21 cellular contexts compared by ENCODE assay signal in genomic region chr6:12174878-12175277, GRCh38.
DNase-seq lines count a peak whose midpoint lies in the region; ATAC-seq, FAIRE-seq and TF ChIP-seq lines count a peak whose summit lies in the region.
"Had no signal": no experiment of that assay in that cellular context is flagged by ENCODE, and none has a peak within 500 bp of the region (broad histone marks: within the 10 kb centered on the region; RNA-seq: fewer than 3 reads in every experiment).

No MANE protein-coding gene starts in this region.

- peaks cover 32% of the 10 kb centered on the region for H3K4me1 ChIP-seq in neural progenitor cell
- no peaks in the 10 kb centered on the region for H3K4me1 ChIP-seq in Peyer's patch
- H3K4me1 ChIP-seq: suprapubic skin had no signal

- TF ChIP-seq CTCF in bronchial epithelial cell (IDR thresholded peaks at IDR 0.05; ENCODE audit: insufficient read depth, low read length, severe bottlenecking) (no peak), neural progenitor cell (IDR thresholded peaks at IDR 0.05) (no peak), natural killer cell (IDR thresholded peaks at IDR 0.05) (no peak), Peyer's patch (IDR thresholded peaks at IDR 0.05) (no peak)

- no peaks in the 10 kb centered on the region for H3K79me2 ChIP-seq in neural progenitor cell (ENCODE audit: low read depth)

- H3K36me3 Mint-ChIP-seq in neural progenitor cell (no peaks in the 10 kb centered on the region), natural killer cell (no peaks in the 10 kb centered on the region)

- no peaks in the 10 kb centered on the region for H3K36me3 ChIP-seq in bronchial epithelial cell (ENCODE audit: control insufficient read depth, insufficient read depth, low read length)
- H3K36me3 ChIP-seq in neural progenitor cell = no peaks in the 10 kb centered on the region
- no peaks in the 10 kb centered on the region for H3K36me3 ChIP-seq in Peyer's patch
- H3K36me3 ChIP-seq: brain microvascular endothelial cell, suprapubic skin had no signal

- in situ Hi-C loops in G401 (cut with HindIII; ENCODE audit: low sequenced_read_pairs) = no loop called here

- H3K27me3 Mint-ChIP-seq in neural progenitor cell (ENCODE audit: insufficient read depth, low read depth) (peaks cover 2% of the 10 kb centered on the region), natural killer cell (ENCODE audit: low read depth in 2 of 2) (peaks cover 0 to 2% of the 10 kb centered on the region in 2 donors)

- ATAC-seq in natural killer cell = no peak

- H3K4me2 ChIP-seq in neural progenitor cell = peak overlapping the region; percentile 40

- intact Hi-C loops in natural killer cell (cut with micrococcal nuclease) = no loop called here

- H3K27ac Mint-ChIP-seq in neural progenitor cell = no peak overlapping the region
- H3K27ac Mint-ChIP-seq in natural killer cell = no peak overlapping the region
- H3K27ac Mint-ChIP-seq: activated T-cell treated with anti-CD3 and anti-CD28 coated beads, Interleukin-2, amount 50 U/mL, for 24 hours had no signal

- H3K27me3 ChIP-seq in bronchial epithelial cell (ENCODE audit: control insufficient read depth, insufficient read depth, low read length) (no peaks in the 10 kb centered on the region), neural progenitor cell (no peaks in the 10 kb centered on the region), Peyer's patch (no peaks in the 10 kb centered on the region)
- H3K27me3 ChIP-seq: brain microvascular endothelial cell, suprapubic skin had no signal

- H3K9me3 ChIP-seq in neural progenitor cell (ENCODE audit: low read depth) = no peaks in the 10 kb centered on the region
- H3K9me3 ChIP-seq in Peyer's patch = no peaks in the 10 kb centered on the region
- H3K9me3 ChIP-seq: suprapubic skin had no signal

- H3K27ac ChIP-seq in neural progenitor cell = no peak overlapping the region
- no peak overlapping the region for H3K27ac ChIP-seq in Peyer's patch
- H3K27ac ChIP-seq: brain microvascular endothelial cell, skin epidermis, suprapubic skin had no signal

- H3K4me3 ChIP-seq in bronchial epithelial cell (ENCODE audit: low read depth, low read length) (no peak overlapping the region), neural progenitor cell (no peak overlapping the region), Peyer's patch (no peak overlapping the region)
- H3K4me3 ChIP-seq: skin epidermis, suprapubic skin had no signal

- peaks cover 2% of the 10 kb centered on the region for H3K9me3 Mint-ChIP-seq in neural progenitor cell
- no peaks in the 10 kb centered on the region for H3K9me3 Mint-ChIP-seq in natural killer cell

- H3K9ac ChIP-seq in neural progenitor cell = no peak overlapping the region

- H3K4me1 Mint-ChIP-seq in neural progenitor cell (peaks cover 23% of the 10 kb centered on the region), natural killer cell (no peaks in the 10 kb centered on the region)

- H3F3A ChIP-seq in neural progenitor cell (ENCODE audit: low read depth) = peaks cover 17% of the 10 kb centered on the region

- no peaks in the 10 kb centered on the region for H4K20me1 ChIP-seq in neural progenitor cell (ENCODE audit: low read depth)

- peak; percentile 30 for DNase-seq in EL
- peak; percentile 46 for DNase-seq in LHCN-M2 (ENCODE audit: low read depth)
- DNase-seq in bronchial epithelial cell (ENCODE audit: low read depth) = peak; percentile 86
- DNase-seq in neural progenitor cell (ENCODE audit: low spot score) = no peak
- DNase-seq in natural killer cell = no peak
- no peak for DNase-seq in Peyer's patch
- DNase-seq in G401 (ENCODE audit: low spot score) = no peak
- DNase-seq: activated CD8-positive, alpha-beta memory T cell treated with anti-CD3 and anti-CD28 coated beads for 24 hours; activated gamma-delta T cell treated with Interleukin-2 at 50 U/mL for 16 hours; activated T-cell treated with anti-CD3 and anti-CD28 coated beads, Interleukin-2, amount 50 U/mL, for 24 hours; brain microvascular endothelial cell; cortex of kidney; mesenchymal stem cell; MV-4-11; NCI-H146; NCI-H510A treated with DMSO at 0.1 percent for 48 hours; NK-92 treated with Interleukin-12 subunit alpha and Interleukin-12 subunit beta, amount 100 ng/mL, for 24 hours; stimulated activated CD4-positive, alpha-beta T cell treated with anti-CD3 and anti-CD28 coated beads, Interleukin-2, amount 100 ng/mL, for 24 hours; T-helper 1 cell had no signal

- no peak overlapping the region for H3K4me3 Mint-ChIP-seq in neural progenitor cell
- no peak overlapping the region for H3K4me3 Mint-ChIP-seq in natural killer cell
- H3K4me3 Mint-ChIP-seq: activated T-cell treated with anti-CD3 and anti-CD28 coated beads, Interleukin-2, amount 50 U/mL, for 24 hours had no signal

- no peak for TF ChIP-seq POLR2A in Peyer's patch (IDR thresholded peaks at IDR 0.05)

- no peak for FAIRE-seq in bronchial epithelial cell (lab: Jason Lieb, UNC)

- no peak overlapping the region for H2AFZ ChIP-seq in neural progenitor cell (replicated peaks)

Comparison
In these comparisons a context has a peak if more than half of its experiments do, and no peak if none do; other contexts are left out.
1. DNase-seq: peak in EL (single experiment), LHCN-M2 (single experiment) and bronchial epithelial cell (single experiment); none in neural progenitor cell (single experiment), natural killer cell (single experiment), Peyer's patch (0 of 3) and G401 (single experiment).